8 cellular contexts compared by ENCODE assay signal in the genomic region with DNA sequence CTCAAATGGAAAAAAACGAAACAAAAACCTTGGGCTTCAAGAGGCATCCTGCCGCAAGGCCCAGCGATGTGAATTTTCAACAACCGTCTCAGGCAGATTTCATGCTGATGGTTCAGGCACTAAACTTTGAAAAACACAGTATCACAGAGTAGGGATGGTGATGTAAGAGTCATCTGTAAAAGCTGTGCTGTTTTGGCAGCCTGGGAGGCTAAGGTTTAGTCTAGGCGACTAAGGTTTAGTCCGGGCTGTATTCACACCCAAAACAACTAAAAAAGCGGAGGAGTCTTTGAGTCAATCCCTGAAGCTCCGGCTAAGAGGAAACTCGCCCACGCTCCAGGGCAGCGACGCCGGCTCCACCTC. TPM values are rescaled to one million over a fixed set of nuclear protein-coding genes. Genes with fewer than 3 reads are reported as not detected.
DNase-seq lines count a peak whose midpoint lies in the region; ATAC-seq, FAIRE-seq and TF ChIP-seq lines count a peak whose summit lies in the region.

No MANE protein-coding gene starts in this region.

- DNase-seq in SKM-1 treated with dmso at 0.1 percent for 144 hours (lab: John Stamatoyannopoulos, UW; ENCODE audit: unreplicated experiment) (peak; percentile 38), SKM-1 (lab: John Stamatoyannopoulos, UW; ENCODE audit: unreplicated experiment) (no peak), keratinocyte (ENCODE audit: low read depth, low spot score) (no peak), superior temporal gyrus (ENCODE audit: extremely low spot score) (peak; percentile 75), NCI-H510A (lab: John Stamatoyannopoulos, UW) (no peak), hippocampal formation (lab: John Stamatoyannopoulos, UW) (no peak), KBM-7 (no peak)
- DNase-seq in activated naive CD8-positive, alpha-beta T cell treated with anti-CD3 and anti-CD28 coated beads, Interleukin-2, amount 50 U/mL, for 24 hours = no peak

- H3K9ac ChIP-seq in keratinocyte (ENCODE audit: control insufficient read depth, extremely low read depth, insufficient read depth, low read length) = peak overlapping the region; percentile 80

- H3K27ac Mint-ChIP-seq in activated naive CD8-positive, alpha-beta T cell treated with anti-CD3 and anti-CD28 coated beads, Interleukin-2, amount 50 U/mL, for 24 hours = peak overlapping the region; percentile 92

- H3K27ac ChIP-seq in keratinocyte (ENCODE audit: control insufficient read depth, insufficient read depth, low read length) = peak overlapping the region; percentile 68

- peaks cover 19% of the 10 kb centered on the region for H3K79me2 ChIP-seq in keratinocyte (ENCODE audit: control insufficient read depth, insufficient read depth, low read length)

- no peaks in the 10 kb centered on the region for H3K9me3 Mint-ChIP-seq in activated naive CD8-positive, alpha-beta T cell treated with anti-CD3 and anti-CD28 coated beads, Interleukin-2, amount 50 U/mL, for 24 hours

- H3K4me2 ChIP-seq in keratinocyte (ENCODE audit: control insufficient read depth, extremely low read depth, insufficient read depth, low read depth, low read length) = peak overlapping the region; percentile 99

- H3K27me3 ChIP-seq in keratinocyte (ENCODE audit: control insufficient read depth, extremely low read depth, insufficient read depth, low read length) = no peaks in the 10 kb centered on the region

- peaks cover 8% of the 10 kb centered on the region for H3K27me3 Mint-ChIP-seq in activated naive CD8-positive, alpha-beta T cell treated with anti-CD3 and anti-CD28 coated beads, Interleukin-2, amount 50 U/mL, for 24 hours

- peak overlapping the region; percentile 87 to 95 (median 87) for H3K4me3 ChIP-seq in keratinocyte (ENCODE audit: control insufficient read depth in 2 of 3, extremely low read depth in 1 of 3, insufficient read depth in 2 of 3, low read depth in 1 of 3, low read length in 3 of 3)

- H2AFZ ChIP-seq in keratinocyte (ENCODE audit: control insufficient read depth, low read length) = peak overlapping the region; percentile 97

- H3K9me1 ChIP-seq in keratinocyte (ENCODE audit: control insufficient read depth, extremely low read depth, insufficient read depth, low read length) = no peaks in the 10 kb centered on the region

- peaks cover 22% of the 10 kb centered on the region for H3K4me1 ChIP-seq in keratinocyte (ENCODE audit: control insufficient read depth, extremely low read depth, insufficient read depth, low read length)

- H3K36me3 Mint-ChIP-seq in activated naive CD8-positive, alpha-beta T cell treated with anti-CD3 and anti-CD28 coated beads, Interleukin-2, amount 50 U/mL, for 24 hours (ENCODE audit: low read depth) = peaks cover 14% of the 10 kb centered on the region

- in situ Hi-C loops in KBM-7 (cut with MboI; ENCODE audit: low pct_unique_long_range_greater_than_20kb, low sequenced_read_pairs) = no loop called here

- TF ChIP-seq CTCF in keratinocyte (optimal IDR thresholded peaks at IDR 0.05 in 1 of 3, IDR thresholded peaks at IDR 0.05 in 1 of 3, conservative IDR thresholded peaks at IDR 0.05 in 1 of 3; ENCODE audit: extremely low read depth in 1 of 3, insufficient read depth in 2 of 3, low read length in 3 of 3) = no peak

- no peaks in the 10 kb centered on the region for H3K36me3 ChIP-seq in keratinocyte (ENCODE audit: control insufficient read depth in 2 of 2, extremely low read depth in 1 of 2, insufficient read depth in 2 of 2, low read length in 2 of 2)

- ATAC-seq in activated naive CD8-positive, alpha-beta T cell treated with anti-CD3 and anti-CD28 coated beads, Interleukin-2, amount 50 U/mL, for 24 hours = no peak

- dilution Hi-C loops in keratinocyte (cut with MboI; ENCODE audit: extremely low pct_ligation_motif_present, low sequenced_read_pairs) = no loop called here

- H3K9me3 ChIP-seq in keratinocyte (ENCODE audit: control insufficient read depth, low read depth, low read length) = no peaks in the 10 kb centered on the region

- H3K4me3 Mint-ChIP-seq in activated naive CD8-positive, alpha-beta T cell treated with anti-CD3 and anti-CD28 coated beads, Interleukin-2, amount 50 U/mL, for 24 hours = peak overlapping the region; percentile 93

- no peaks in the 10 kb centered on the region for H4K20me1 ChIP-seq in keratinocyte (ENCODE audit: control insufficient read depth, extremely low read depth, insufficient read depth, low read length)

- peaks cover 38% of the 10 kb centered on the region for H3K4me1 Mint-ChIP-seq in activated naive CD8-positive, alpha-beta T cell treated with anti-CD3 and anti-CD28 coated beads, Interleukin-2, amount 50 U/mL, for 24 hours

- FAIRE-seq in keratinocyte (lab: Jason Lieb, UNC) = peak; percentile 26

RNA-seq across cellular contexts. Expression of a gene that starts 0.4 kb away (rescaled TPM):
- 11.5 to 17.7 TPM (median 12.5 TPM) in 3 replicates for polyA plus RNA-seq in keratinocyte
- 11.3 TPM for polyA plus RNA-seq in keratinocyte (2011; ENCODE audit: low read depth)
- 6.5 and 13.4 TPM in 2 replicates for polyA plus RNA-seq in keratinocyte (2011; cell fraction: cytosol; rRNA removed)
- 18.6 and 22.4 TPM in 2 replicates for polyA plus RNA-seq in keratinocyte (2011; cell fraction: nucleus; rRNA removed)
- polyA plus RNA-seq in keratinocyte (2012; ENCODE audit: low replicate concordance) = 15.9 and 16.3 TPM in 2 replicates
- 2.0 to 8.7 TPM (median 6.0 TPM) in 3 replicates for polyA minus RNA-seq in keratinocyte
- 8.2 TPM for polyA minus RNA-seq in keratinocyte (2011; cell fraction: cytosol; rRNA and poly(A)+ RNA removed)
- polyA minus RNA-seq in keratinocyte (2011; cell fraction: nucleus; rRNA and poly(A)+ RNA removed) = 16.0 and 25.4 TPM in 2 replicates

Comparison
In these comparisons a context has a peak if more than half of its experiments do, and no peak if none do; other contexts are left out.
1. DNase-seq: peak in SKM-1 treated with dmso at 0.1 percent for 144 hours (single experiment) and superior temporal gyrus (single experiment); none in SKM-1 (single experiment), activated naive CD8-positive, alpha-beta T cell treated with anti-CD3 and anti-CD28 coated beads, Interleukin-2, amount 50 U/mL, for 24 hours (single experiment), keratinocyte (single experiment), NCI-H510A (single experiment), hippocampal formation (0 of 2) and KBM-7 (single experiment).